9 cellular contexts compared by ENCODE assay signal in the genomic region with DNA sequence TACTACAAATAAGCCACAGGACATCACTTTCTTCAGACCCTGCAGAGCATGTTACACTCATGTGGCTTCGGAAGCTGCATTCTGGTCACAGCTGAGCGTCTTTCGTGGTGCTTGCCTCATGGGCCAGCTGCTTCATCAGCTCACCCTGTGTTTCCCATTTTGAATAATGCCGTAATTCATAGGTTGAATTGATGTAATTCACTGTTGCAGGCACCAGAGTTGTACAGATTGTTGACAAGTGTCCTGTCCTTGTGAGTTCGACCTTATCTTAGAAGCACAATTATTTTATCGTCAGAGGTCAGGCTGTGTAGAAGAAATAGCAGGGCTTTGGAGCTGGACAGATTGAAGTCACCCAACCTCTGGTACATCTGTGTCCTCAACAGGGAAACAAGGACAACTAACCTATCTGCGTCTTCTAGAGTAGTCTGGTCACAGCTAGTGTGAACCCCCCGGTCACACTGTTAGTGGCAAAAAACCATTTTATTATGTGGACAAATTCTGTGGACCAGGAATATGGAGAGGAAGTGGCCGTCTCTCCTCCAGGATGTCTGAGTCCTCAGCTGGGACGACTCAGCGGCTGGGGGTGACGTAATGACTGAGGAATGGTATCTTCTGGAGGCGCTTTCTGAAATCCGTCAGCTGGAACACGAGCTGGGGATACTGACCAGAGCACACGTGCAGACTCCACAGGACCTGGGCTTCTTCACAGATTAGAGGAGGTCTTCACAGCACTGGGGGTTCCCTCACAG. TPM values are rescaled to one million over a fixed set of nuclear protein-coding genes. Genes with fewer than 3 reads are reported as not detected.
DNase-seq lines count a peak whose midpoint lies in the region; ATAC-seq and TF ChIP-seq lines count a peak whose summit lies in the region.
"Had no signal": no experiment of that assay in that cellular context is flagged by ENCODE, and none has a peak within 500 bp of the region (broad histone marks: within the 10 kb centered on the region; RNA-seq: fewer than 3 reads in every experiment).

No MANE protein-coding gene starts in this region.

- H3K9me3 ChIP-seq in HCT116 (ENCODE audit: control insufficient read depth in 1 of 2, insufficient read depth in 1 of 2, low read depth in 1 of 2, low read length in 2 of 2) (no peaks in the 10 kb centered on the region), right cardiac atrium (ENCODE audit: control insufficient read depth, low read length) (no peaks in the 10 kb centered on the region), skeletal muscle satellite cell (replicated peaks; ENCODE audit: low read length) (no peaks in the 10 kb centered on the region)

- no peak for DNase-seq in HCT116 (ENCODE audit: low read depth, low spot score)
- DNase-seq in amniotic stem cell (lab: John Stamatoyannopoulos, UW): peak; percentile 78
- peak; percentile 78 to 87 (median 85) for DNase-seq in right cardiac atrium
- DNase-seq: MM.1S had no signal

- RAD21 ChIA-PET in HCT116 (lab: Charles Lee; ENCODE audit: low non-redundant PET in 1 of 2, low total read pairs in 2 of 2, uncharacterized antibody in 2 of 2, unreplicated experiment in 2 of 2): no interaction called here

- intact Hi-C loops in HCT116 (cut with micrococcal nuclease): no loop called here
- intact Hi-C loops in right cardiac atrium (cut with DNase I): no loop called here

- no peaks in the 10 kb centered on the region for H4K20me1 ChIP-seq in HCT116 (ENCODE audit: insufficient read depth)

- H3K4me3 ChIP-seq in HCT116 (replicated peaks in 1 of 2; ENCODE audit: low read depth in 1 of 2, low read length in 2 of 2): no peak overlapping the region
- no peak overlapping the region for H3K4me3 ChIP-seq in right cardiac atrium (ENCODE audit: low read length)
- peak overlapping the region; percentile 0 for H3K4me3 ChIP-seq in skeletal muscle satellite cell (ENCODE audit: low read length)

- TSS peak; percentile 30 for BruUV-seq in HCT116 (replicated peaks; lab: Mats Ljungman, UMichigan)

- ATAC-seq in HCT116 (peak; percentile 32; the same call in 1 of the 2 replicates), right cardiac atrium (peak; percentile 84 to 93), GM19395 (IDR thresholded peaks at IDR 0.05; ENCODE audit: unreplicated experiment) (no peak), GM18873 (IDR thresholded peaks at IDR 0.05; ENCODE audit: low FRiP score, unreplicated experiment) (no peak), HG02870 (IDR thresholded peaks at IDR 0.05; ENCODE audit: unreplicated experiment) (no peak), GM18909 (IDR thresholded peaks at IDR 0.05; ENCODE audit: poor library complexity, unreplicated experiment) (no peak)

- H3K4me1 ChIP-seq in HCT116 (ENCODE audit: control insufficient read depth in 1 of 2, insufficient read depth in 2 of 2, low read length in 2 of 2) (peaks cover 0 to 14% of the 10 kb centered on the region in 2 experiments; a peak in 1 of 4 replicates), right cardiac atrium (ENCODE audit: control insufficient read depth, insufficient read depth, low read length) (peaks cover 2% of the 10 kb centered on the region), skeletal muscle satellite cell (ENCODE audit: control insufficient read depth, insufficient read depth, low read length) (peaks cover 24% of the 10 kb centered on the region)

- TF ChIP-seq CTCF in HCT116 (IDR thresholded peaks at IDR 0.05 in 2 of 3, conservative IDR thresholded peaks at IDR 0.05 in 1 of 3; ENCODE audit: borderline replicate concordance in 1 of 3, insufficient read depth in 1 of 3, low read depth in 2 of 3, low read length in 2 of 3): no peak

- POLR2A ChIA-PET in HCT116 (lab: Charles Lee): interaction anchor here (0.9 kb wide), 1 partner anchor 18 kb away, joined by 3 read pairs; a partner anchor contains a TSS

- WGBS in right cardiac atrium: 26% methylated on average over 16 of the region's 16 CpGs

- no peaks in the 10 kb centered on the region for H3K79me2 ChIP-seq in HCT116 (ENCODE audit: insufficient read depth, low read length)

- no peaks in the 10 kb centered on the region for H3K27me3 ChIP-seq in HCT116 (ENCODE audit: insufficient read depth, low read length)
- H3K27me3 ChIP-seq in right cardiac atrium (ENCODE audit: control insufficient read depth, insufficient read depth): no peaks in the 10 kb centered on the region
- H3K27me3 ChIP-seq in skeletal muscle satellite cell (ENCODE audit: control insufficient read depth, insufficient read depth, low read length): no peaks in the 10 kb centered on the region

- H3K9ac ChIP-seq in HCT116 (ENCODE audit: low read length): no peak overlapping the region
- peak overlapping the region; percentile 51 for H3K9ac ChIP-seq in skeletal muscle satellite cell (ENCODE audit: low read depth, low read length)

- TF ChIP-seq POLR2A in HCT116 (IDR thresholded peaks at IDR 0.05; ENCODE audit: borderline replicate concordance, extremely low read depth, insufficient read depth, insufficient read length): no peak

- H3K9me2 ChIP-seq in HCT116 (ENCODE audit: insufficient read depth): no peaks in the 10 kb centered on the region

- CTCF ChIA-PET in HCT116 (lab: Charles Lee): no interaction called here

- no peak for TF ChIP-seq RAD21 in HCT116 (IDR thresholded peaks at IDR 0.05; ENCODE audit: low read depth)

- no peak overlapping the region for H2AFZ ChIP-seq in HCT116 (ENCODE audit: low read depth, low read length, poor library complexity, severe bottlenecking)

- H3K36me3 ChIP-seq in HCT116 (ENCODE audit: control insufficient read depth in 1 of 2, insufficient read depth in 2 of 2, low read length in 2 of 2) (no peaks in the 10 kb centered on the region), skeletal muscle satellite cell (ENCODE audit: insufficient read depth, low read length) (no peaks in the 10 kb centered on the region)

- H3K4me2 ChIP-seq in HCT116 (ENCODE audit: low read length) (no peak overlapping the region), skeletal muscle satellite cell (ENCODE audit: low read length) (peak overlapping the region; percentile 39)

- H3K27ac ChIP-seq in HCT116 (ENCODE audit: low read depth, low read length) (no peak overlapping the region), right cardiac atrium (ENCODE audit: low read length) (peak overlapping the region; percentile 67)

TF ChIP-seq in HCT116, 20 proteins besides CTCF, POLR2A, EP300 and RAD21:
- no peak for TF ChIP-seq SP1 (IDR thresholded peaks at IDR 0.05; ENCODE audit: low read depth)

RNA-seq across cellular contexts. Expression of a gene that starts 17.8 kb away (rescaled TPM):
- total RNA-seq in HCT116 (2021; ENCODE audit: unreplicated experiment): 12.7 TPM
- polyA plus RNA-seq in HCT116 (2012): 13.5 and 14.2 TPM in 2 replicates
- 1 to 10 TPM; 4.5 to 9.0 (median 7.8) TPM for total RNA-seq in right cardiac atrium
- polyA plus RNA-seq in right cardiac atrium: 3.7 TPM
- 18.8 and 21.3 TPM in 2 replicates for total RNA-seq in skeletal muscle satellite cell (2012; rRNA removed)

Comparison
In these comparisons a context has a peak if more than half of its experiments do, and no peak if none do; other contexts are left out.
1. ATAC-seq: peak in HCT116 (single experiment) and right cardiac atrium (2 of 2); none in GM19395 (single experiment), GM18873 (single experiment), HG02870 (single experiment) and GM18909 (single experiment).